1 cellular context compared by ENCODE assay signal in the genomic region with DNA sequence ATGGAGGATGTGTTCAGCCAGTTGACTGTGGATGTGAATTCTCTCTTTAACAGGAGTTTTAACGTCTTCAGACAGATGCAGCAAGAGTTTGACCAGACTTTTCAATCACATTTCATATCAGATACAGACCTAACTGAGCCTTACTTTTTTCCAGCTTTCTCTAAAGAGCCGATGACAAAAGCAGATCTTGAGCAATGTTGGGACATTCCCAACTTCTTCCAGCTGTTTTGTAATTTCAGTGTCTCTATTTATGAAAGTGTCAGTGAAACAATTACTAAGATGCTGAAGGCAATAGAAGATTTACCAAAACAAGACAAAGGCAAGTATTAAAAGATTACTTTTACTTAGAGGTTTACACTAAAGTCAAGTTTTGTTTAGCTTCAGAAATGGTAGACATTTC.
TF ChIP-seq lines count a peak whose summit lies in the region.

No MANE protein-coding gene starts in this region.

TF ChIP-seq in GM23338, 12 proteins besides CTCF, POLR2A, EP300 and RAD21 (continued from another document):
- TF ChIP-seq, protein P1, sequence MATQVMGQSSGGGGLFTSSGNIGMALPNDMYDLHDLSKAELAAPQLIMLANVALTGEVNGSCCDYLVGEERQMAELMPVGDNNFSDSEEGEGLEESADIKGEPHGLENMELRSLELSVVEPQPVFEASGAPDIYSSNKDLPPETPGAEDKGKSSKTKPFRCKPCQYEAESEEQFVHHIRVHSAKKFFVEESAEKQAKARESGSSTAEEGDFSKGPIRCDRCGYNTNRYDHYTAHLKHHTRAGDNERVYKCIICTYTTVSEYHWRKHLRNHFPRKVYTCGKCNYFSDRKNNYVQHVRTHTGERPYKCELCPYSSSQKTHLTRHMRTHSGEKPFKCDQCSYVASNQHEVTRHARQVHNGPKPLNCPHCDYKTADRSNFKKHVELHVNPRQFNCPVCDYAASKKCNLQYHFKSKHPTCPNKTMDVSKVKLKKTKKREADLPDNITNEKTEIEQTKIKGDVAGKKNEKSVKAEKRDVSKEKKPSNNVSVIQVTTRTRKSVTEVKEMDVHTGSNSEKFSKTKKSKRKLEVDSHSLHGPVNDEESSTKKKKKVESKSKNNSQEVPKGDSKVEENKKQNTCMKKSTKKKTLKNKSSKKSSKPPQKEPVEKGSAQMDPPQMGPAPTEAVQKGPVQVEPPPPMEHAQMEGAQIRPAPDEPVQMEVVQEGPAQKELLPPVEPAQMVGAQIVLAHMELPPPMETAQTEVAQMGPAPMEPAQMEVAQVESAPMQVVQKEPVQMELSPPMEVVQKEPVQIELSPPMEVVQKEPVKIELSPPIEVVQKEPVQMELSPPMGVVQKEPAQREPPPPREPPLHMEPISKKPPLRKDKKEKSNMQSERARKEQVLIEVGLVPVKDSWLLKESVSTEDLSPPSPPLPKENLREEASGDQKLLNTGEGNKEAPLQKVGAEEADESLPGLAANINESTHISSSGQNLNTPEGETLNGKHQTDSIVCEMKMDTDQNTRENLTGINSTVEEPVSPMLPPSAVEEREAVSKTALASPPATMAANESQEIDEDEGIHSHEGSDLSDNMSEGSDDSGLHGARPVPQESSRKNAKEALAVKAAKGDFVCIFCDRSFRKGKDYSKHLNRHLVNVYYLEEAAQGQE (IDR thresholded peaks at IDR 0.05; ENCODE audit: unreplicated experiment), result no peak
- TF ChIP-seq CREB1 (CRISPR knock-in tag; IDR thresholded peaks at IDR 0.05; ENCODE audit: low read depth), result no peak
- TF ChIP-seq JUNB (IDR thresholded peaks at IDR 0.05; ENCODE audit: unreplicated experiment), result no peak
- no peak for TF ChIP-seq ZNF331 (CRISPR knock-in tag; IDR thresholded peaks at IDR 0.05; ENCODE audit: low read depth)
- TF ChIP-seq ZNF114 (CRISPR knock-in tag; IDR thresholded peaks at IDR 0.05), result no peak
- no peak for TF ChIP-seq STAT1 (IDR thresholded peaks at IDR 0.05; ENCODE audit: unreplicated experiment)
